20 cellular contexts compared by ENCODE assay signal in the genomic region with DNA sequence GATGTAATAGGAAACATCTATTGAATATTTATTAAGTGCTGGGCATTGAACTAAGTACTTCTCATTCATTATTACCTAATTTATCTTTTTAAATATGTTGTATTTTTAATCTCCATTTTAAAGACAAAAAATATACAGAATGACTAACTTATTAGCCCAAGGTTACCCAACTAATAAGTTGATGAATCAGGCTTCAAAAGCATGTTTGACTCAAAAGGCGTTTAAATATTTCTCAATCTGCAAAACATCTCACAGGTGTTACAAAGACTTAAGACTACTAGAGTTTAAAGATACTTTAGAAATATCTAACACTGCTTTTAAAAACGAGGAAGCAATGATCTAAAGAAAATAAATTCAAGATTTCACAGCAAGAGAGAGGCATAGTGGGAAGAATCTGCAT.
"Had no signal": no experiment of that assay in that cellular context is flagged by ENCODE, and none has a peak within 500 bp of the region (broad histone marks: within the 10 kb centered on the region; RNA-seq: fewer than 3 reads in every experiment).

No MANE protein-coding gene starts in this region.

- H3K4me1 ChIP-seq: esophagus muscularis mucosa, foreskin keratinocyte, gastroesophageal sphincter, heart left ventricle, lower lobe of right lung had no signal

- ATAC-seq: effector memory CD8-positive, alpha-beta T cell; foreskin keratinocyte; gastroesophageal sphincter; heart left ventricle; left colon; left lobe of liver; left ventricle myocardium superior had no signal

- H3K79me2 ChIP-seq: hepatocyte had no signal

- H2AFZ ChIP-seq: hepatocyte had no signal

- H3K4me2 ChIP-seq: hepatocyte had no signal

- H3K4me3 ChIP-seq: coronary artery, dorsolateral prefrontal cortex, esophagus muscularis mucosa, gastroesophageal sphincter, heart left ventricle, hepatocyte, lower lobe of right lung had no signal

- H3K36me3 ChIP-seq: esophagus muscularis mucosa, gastroesophageal sphincter, heart left ventricle, lower lobe of right lung had no signal

- H3K27ac ChIP-seq: coronary artery, dorsolateral prefrontal cortex, esophagus muscularis mucosa, foreskin keratinocyte, gastroesophageal sphincter, heart left ventricle, hepatocyte, lower lobe of right lung had no signal

- H3K9me3 ChIP-seq: esophagus muscularis mucosa, gastroesophageal sphincter, heart left ventricle, lower lobe of right lung had no signal

- H3K27me3 ChIP-seq: esophagus muscularis mucosa, foreskin keratinocyte, gastroesophageal sphincter, heart left ventricle, hepatocyte had no signal

- DNase-seq: dermis blood vessel endothelial cell; dorsolateral prefrontal cortex; effector CD8-positive, alpha-beta T cell; effector memory CD8-positive, alpha-beta T cell; heart left ventricle; hypothalamus; immature natural killer cell; kidney; kidney glomerular epithelial cell; left colon; left ventricle myocardium superior; lower lobe of right lung; mesendoderm; midbrain had no signal
